ENCODE assay signal across 10 cellular contexts in genomic region chr2:136874258-136874657, GRCh38.
DNase-seq lines count a peak whose midpoint lies in the region; ATAC-seq, FAIRE-seq and TF ChIP-seq lines count a peak whose summit lies in the region.
"Had no signal": no experiment of that assay in that cellular context is flagged by ENCODE, and none has a peak within 500 bp of the region (broad histone marks: within the 10 kb centered on the region; RNA-seq: fewer than 3 reads in every experiment).

No MANE protein-coding gene starts in this region.

- no peak for FAIRE-seq in pancreas (lab: Jason Lieb, UNC)

- no peaks in the 10 kb centered on the region for H3K27me3 ChIP-seq in pancreas
- H3K27me3 ChIP-seq: SJSA1 had no signal

- H3K9me3 Mint-ChIP-seq in endothelial cell (ENCODE audit: unreplicated experiment), result no peaks in the 10 kb centered on the region
- H3K9me3 Mint-ChIP-seq: activated naive CD4-positive, alpha-beta T cell treated with anti-CD3 and anti-CD28 coated beads, Interleukin-2, amount 50 U/mL, for 24 hours had no signal

- H3K36me3 ChIP-seq in pancreas, result no peaks in the 10 kb centered on the region
- H3K36me3 ChIP-seq: SJSA1 had no signal

- DNase-seq in NCI-H446 treated with DMSO at 0.1 percent for 48 hours (lab: John Stamatoyannopoulos, UW), result peak; percentile 26
- DNase-seq in endothelial cell (ENCODE audit: low spot score), result peak; percentile 24
- no peak for DNase-seq in pancreas
- no peak for DNase-seq in activated CD4-positive, alpha-beta T cell treated with anti-CD3 and anti-CD28 coated beads for 4 hours

- WGBS in pancreas, 2 donors, result 38 to 45% methylated on average over 6 of the region's 6 CpGs

- no peaks in the 10 kb centered on the region for H3K9me3 ChIP-seq in pancreas
- H3K9me3 ChIP-seq: SJSA1 had no signal

- no peaks in the 10 kb centered on the region for H3K36me3 Mint-ChIP-seq in endothelial cell (ENCODE audit: low read depth, unreplicated experiment)
- H3K36me3 Mint-ChIP-seq: activated naive CD4-positive, alpha-beta T cell treated with anti-CD3 and anti-CD28 coated beads, Interleukin-2, amount 50 U/mL, for 24 hours had no signal

- intact Hi-C loops in pancreas (cut with DNase I), result no loop called here

- H3K4me3 Mint-ChIP-seq in endothelial cell (ENCODE audit: unreplicated experiment), result no peak overlapping the region
- H3K4me3 Mint-ChIP-seq: activated naive CD4-positive, alpha-beta T cell treated with anti-CD3 and anti-CD28 coated beads, Interleukin-2, amount 50 U/mL, for 24 hours had no signal

- peak; percentile 55 for ATAC-seq in GM18870 (IDR thresholded peaks at IDR 0.05; ENCODE audit: unreplicated experiment)
- ATAC-seq in pancreas, result no peak
- ATAC-seq in HG02798 (IDR thresholded peaks at IDR 0.05; ENCODE audit: poor library complexity, unreplicated experiment), result no peak
- no peak for ATAC-seq in GM19455 (IDR thresholded peaks at IDR 0.05; ENCODE audit: unreplicated experiment)

- no peak overlapping the region for H3K4me3 ChIP-seq in pancreas
- H3K4me3 ChIP-seq: SJSA1 had no signal

- no peak overlapping the region for H3K27ac ChIP-seq in 22Rv1
- H3K27ac ChIP-seq in pancreas, result no peak overlapping the region
- H3K27ac ChIP-seq: SJSA1 had no signal

- H3K4me1 ChIP-seq in pancreas, result no peaks in the 10 kb centered on the region
- H3K4me1 ChIP-seq: SJSA1 had no signal

- H3K4me1 Mint-ChIP-seq in endothelial cell (ENCODE audit: unreplicated experiment), result peaks cover 14% of the 10 kb centered on the region
- H3K4me1 Mint-ChIP-seq: activated naive CD4-positive, alpha-beta T cell treated with anti-CD3 and anti-CD28 coated beads, Interleukin-2, amount 50 U/mL, for 24 hours had no signal

- TF ChIP-seq CTCF in 22Rv1 (IDR thresholded peaks at IDR 0.05) (peak; percentile 36), endothelial cell (IDR thresholded peaks at IDR 0.05; ENCODE audit: unreplicated experiment) (peak; percentile 63), pancreas (IDR thresholded peaks at IDR 0.05) (no peak)

- no peaks in the 10 kb centered on the region for H3K27me3 Mint-ChIP-seq in endothelial cell (ENCODE audit: unreplicated experiment)

- no peak overlapping the region for H3K27ac Mint-ChIP-seq in endothelial cell (ENCODE audit: unreplicated experiment)
- H3K27ac Mint-ChIP-seq: activated naive CD4-positive, alpha-beta T cell treated with anti-CD3 and anti-CD28 coated beads, Interleukin-2, amount 50 U/mL, for 24 hours had no signal

Comparison
In these comparisons a context has a peak if more than half of its experiments do, and no peak if none do; other contexts are left out.
1. CTCF ChIP-seq: peak in 22Rv1 (single experiment) and endothelial cell (single experiment); none in pancreas (0 of 4).
2. DNase-seq: peak in NCI-H446 treated with DMSO at 0.1 percent for 48 hours (single experiment) and endothelial cell (single experiment); none in pancreas (0 of 6) and activated CD4-positive, alpha-beta T cell treated with anti-CD3 and anti-CD28 coated beads for 4 hours (0 of 2).